ENCODE assay signal across 7 cellular contexts in genomic region chr2:151826737-151827157, GRCh38. TPM values are rescaled to one million over a fixed set of nuclear protein-coding genes. Genes with fewer than 3 reads are reported as not detected.
DNase-seq lines count a peak whose midpoint lies in the region; ATAC-seq, FAIRE-seq and TF ChIP-seq lines count a peak whose summit lies in the region.

No MANE protein-coding gene starts in this region.

- H3K18ac ChIP-seq in neuronal stem cell (ENCODE audit: low read length): no peak overlapping the region

- peaks cover 3% of the 10 kb centered on the region for H3K79me1 ChIP-seq in neuronal stem cell (ENCODE audit: low read depth, low read length)

- H2AFZ ChIP-seq in GM23338 (no peak overlapping the region), OCI-LY3 (ENCODE audit: low read depth, low read length) (no peak overlapping the region), neuronal stem cell (ENCODE audit: low read length) (no peak overlapping the region)

- peak overlapping the region; percentile 89 for H3K4me2 ChIP-seq in GM23338
- H3K4me2 ChIP-seq in OCI-LY3 (ENCODE audit: low read length): peak overlapping the region; percentile 91
- peak overlapping the region; percentile 39 for H3K4me2 ChIP-seq in neuronal stem cell (ENCODE audit: insufficient read depth, low read length, poor library complexity, severe bottlenecking)

- no peaks in the 10 kb centered on the region for H3F3A ChIP-seq in GM23338 (replicated peaks; ENCODE audit: low read depth)

- FAIRE-seq in urothelium cell line (lab: Jason Lieb, UNC): no peak

- no peaks in the 10 kb centered on the region for H3K9me3 ChIP-seq in OCI-LY3 (ENCODE audit: insufficient read depth, low read length)
- no peaks in the 10 kb centered on the region for H3K9me3 ChIP-seq in ectodermal cell (ENCODE audit: control insufficient read depth, low read length)
- H3K9me3 ChIP-seq in neuronal stem cell (replicated peaks in 1 of 2; ENCODE audit: control insufficient read depth in 2 of 2, insufficient read depth in 1 of 2, low read depth in 1 of 2, low read length in 2 of 2): no peaks in the 10 kb centered on the region

- H2BK5ac ChIP-seq in neuronal stem cell (ENCODE audit: low read length): no peak overlapping the region

- H3K9ac ChIP-seq in OCI-LY3 (ENCODE audit: low read length) (peak overlapping the region; percentile 96), neuronal stem cell (ENCODE audit: low read depth, low read length, poor library complexity) (no peak overlapping the region)

- H2BK12ac ChIP-seq in neuronal stem cell (ENCODE audit: low read length): no peak overlapping the region

- no peak overlapping the region for H4K8ac ChIP-seq in neuronal stem cell (ENCODE audit: low read depth, low read length)

- peaks cover 54% of the 10 kb centered on the region for H3K4me1 ChIP-seq in GM23338 (ENCODE audit: insufficient read depth)
- peaks cover 25% of the 10 kb centered on the region for H3K4me1 ChIP-seq in OCI-LY3 (ENCODE audit: low read length)
- H3K4me1 ChIP-seq in ectodermal cell (ENCODE audit: control insufficient read depth, insufficient read depth, low read length): peaks cover 30% of the 10 kb centered on the region
- peaks cover 8 to 9% of the 10 kb centered on the region in 2 donors for H3K4me1 ChIP-seq in neuronal stem cell (ENCODE audit: control insufficient read depth in 2 of 2, insufficient read depth in 1 of 2, low read depth in 1 of 2, low read length in 2 of 2)

- DNase-seq in GM23338 (ENCODE audit: low spot score) (no peak), neuronal stem cell (ENCODE audit: low spot score) (no peak), urothelium cell line (ENCODE audit: low spot score) (no peak)
- no peak for DNase-seq in effector CD4-positive, alpha-beta T cell

- no peak overlapping the region for H2BK15ac ChIP-seq in neuronal stem cell (ENCODE audit: low read length)

- 69 to 73% methylated on average over 5 to 6 of the region's 6 CpGs for WGBS in ectodermal cell, 2 experiments
- no CpG with 5 or more reads among the region's 6 CpGs for WGBS in neuronal stem cell (ENCODE audit: extremely low coverage in 2 of 2, insufficient read length in 2 of 2, insufficient replicate concordance in 1 of 2), 2 donors

- H3K27me3 ChIP-seq in GM23338 (ENCODE audit: insufficient read depth): no peaks in the 10 kb centered on the region
- H3K27me3 ChIP-seq in OCI-LY3 (ENCODE audit: low read depth, low read length): peaks cover 8% of the 10 kb centered on the region; the same call in 1 of the 2 replicates
- H3K27me3 ChIP-seq in ectodermal cell (ENCODE audit: control insufficient read depth, insufficient read depth, low read length, poor library complexity, severe bottlenecking): no peaks in the 10 kb centered on the region
- no peaks in the 10 kb centered on the region for H3K27me3 ChIP-seq in neuronal stem cell (ENCODE audit: control insufficient read depth in 3 of 3, insufficient read depth in 3 of 3, low read depth in 1 of 3, low read length in 3 of 3)

- peaks cover 62% of the 10 kb centered on the region for H3K4me1 Mint-ChIP-seq in GM23338

- no peak overlapping the region for H3K4ac ChIP-seq in neuronal stem cell (ENCODE audit: low read length)

- H3K27ac ChIP-seq in GM23338 (ENCODE audit: low read depth) (no peak overlapping the region), OCI-LY3 (ENCODE audit: low read length) (no peak overlapping the region), ectodermal cell (ENCODE audit: insufficient read depth, low read depth, low read length, poor library complexity, severe bottlenecking) (no peak overlapping the region), neuronal stem cell (replicated peaks; ENCODE audit: low read length) (no peak overlapping the region)

- no peak overlapping the region for H3K14ac ChIP-seq in neuronal stem cell (ENCODE audit: low read length)

- no peak for TF ChIP-seq CTCF in GM23338 (conservative IDR thresholded peaks at IDR 0.05; ENCODE audit: low read depth in 2 of 2)
- no peak for TF ChIP-seq CTCF in OCI-LY3 (IDR thresholded peaks at IDR 0.05; ENCODE audit: low read depth, low read length)

- H2BK120ac ChIP-seq in neuronal stem cell (ENCODE audit: low read depth, low read length): no peak overlapping the region

- ATAC-seq in GM23338 (no peak), HG03039 (IDR thresholded peaks at IDR 0.05; ENCODE audit: unreplicated experiment) (no peak)

- peak overlapping the region; percentile 78 for H3K4me3 Mint-ChIP-seq in GM23338

- no peak overlapping the region for H3K23ac ChIP-seq in neuronal stem cell (ENCODE audit: low read depth, low read length, poor library complexity)

- H3K27ac Mint-ChIP-seq in GM23338: no peak overlapping the region

- H4K20me1 ChIP-seq in GM23338 (replicated peaks; ENCODE audit: insufficient read depth) (peaks cover 33% of the 10 kb centered on the region), OCI-LY3 (ENCODE audit: insufficient read depth, low read length) (peaks cover 53% of the 10 kb centered on the region)

- H3K9me2 ChIP-seq in GM23338 (ENCODE audit: insufficient read depth): no peaks in the 10 kb centered on the region

- no peaks in the 10 kb centered on the region for H3K36me3 Mint-ChIP-seq in GM23338 (ENCODE audit: low read depth)

- H3K4me3 ChIP-seq in GM23338 (peak overlapping the region; percentile 86), OCI-LY3 (ENCODE audit: low read length) (peak overlapping the region; percentile 100), ectodermal cell (ENCODE audit: insufficient read depth, low read depth, low read length) (peak overlapping the region; percentile 82), neuronal stem cell (ENCODE audit: low read length in 2 of 2) (peak overlapping the region in 1 of 2 donors; percentile 92)

- peaks cover 2% of the 10 kb centered on the region for H3K27me3 Mint-ChIP-seq in GM23338 (ENCODE audit: insufficient read depth, low read depth, poor library complexity)

- H3K36me3 ChIP-seq in GM23338 (ENCODE audit: insufficient read depth) (no peaks in the 10 kb centered on the region), OCI-LY3 (replicated peaks; ENCODE audit: low read depth, low read length) (peaks cover 7% of the 10 kb centered on the region), ectodermal cell (ENCODE audit: control insufficient read depth, insufficient read depth, low read length) (no peaks in the 10 kb centered on the region), neuronal stem cell (replicated peaks in 1 of 2; ENCODE audit: control insufficient read depth in 2 of 2, insufficient read depth in 2 of 2, low read length in 2 of 2) (peaks cover 0 to 9% of the 10 kb centered on the region in 2 donors)

- H3K79me2 ChIP-seq in GM23338 (replicated peaks; ENCODE audit: insufficient read depth) (peaks cover 63% of the 10 kb centered on the region), OCI-LY3 (ENCODE audit: low read length) (peaks cover 64% of the 10 kb centered on the region)

- no peak overlapping the region for H4K91ac ChIP-seq in neuronal stem cell (ENCODE audit: low read depth, low read length, poor library complexity)

- no peaks in the 10 kb centered on the region for H3K9me3 Mint-ChIP-seq in GM23338

- H2AK5ac ChIP-seq in neuronal stem cell (ENCODE audit: low read depth, low read length): no peak overlapping the region

TF ChIP-seq in GM23338, 12 proteins besides CTCF, POLR2A, EP300 and RAD21 (continues in another document):
- TF ChIP-seq NANOG (IDR thresholded peaks at IDR 0.05; ENCODE audit: borderline replicate concordance) (no peak), ZNF114 (CRISPR knock-in tag; IDR thresholded peaks at IDR 0.05) (no peak), JUNB (IDR thresholded peaks at IDR 0.05; ENCODE audit: unreplicated experiment) (no peak), POLR2AphosphoS5 (IDR thresholded peaks at IDR 0.05; ENCODE audit: low read depth) (no peak), EZH2phosphoT487 (IDR thresholded peaks at IDR 0.05; ENCODE audit: unreplicated experiment) (no peak), REST (IDR thresholded peaks at IDR 0.05; ENCODE audit: unreplicated experiment) (no peak)

RNA-seq across cellular contexts. Expression of gene ARL5A, which starts 1.5 kb away (rescaled TPM):
- total RNA-seq in GM23338 (2014; rRNA removed; shearing (Covaris generic)): 90.1 and 104 TPM in 2 replicates
- polyA plus RNA-seq in GM23338 (2016; fragmentation: Nextera tagmentation; extraction: Ambion mirVana): 26.8 TPM in 2 replicates
- 50.0 TPM for polyA plus RNA-seq in ectodermal cell (2013, experiment 1 of 4)
- polyA plus RNA-seq in ectodermal cell (2013, experiment 2 of 4): 50.7 TPM
- 44.4 TPM for polyA plus RNA-seq in ectodermal cell (2013, experiment 3 of 4)
- 39.9 TPM for polyA plus RNA-seq in ectodermal cell (2013, experiment 4 of 4)
- 50.0 TPM for polyA plus RNA-seq in neuronal stem cell (2013, experiment 1 of 2)
- polyA plus RNA-seq in neuronal stem cell (2013, experiment 2 of 2): 49.6 TPM

Comparison
In these comparisons a context has a peak if more than half of its experiments do, and no peak if none do; other contexts are left out.
1. H3K4me2 ChIP-seq: peak in every context shown above with its lines; median percentile 91 in OCI-LY3; 89 in GM23338; 39 in neuronal stem cell.